ENCODE assay signal across 26 cellular contexts in genomic region chr6:101980924-101981323, GRCh38.
"Had no signal": no experiment of that assay in that cellular context is flagged by ENCODE, and none has a peak within 500 bp of the region (broad histone marks: within the 10 kb centered on the region; RNA-seq: fewer than 3 reads in every experiment).

No MANE protein-coding gene starts in this region.

- H3K9me3 ChIP-seq: body of pancreas, gastroesophageal sphincter, heart left ventricle had no signal

- H3K4me1 ChIP-seq: body of pancreas, gastroesophageal sphincter, heart left ventricle had no signal

- DNase-seq: activated B cell treated with CpG ODN at 0.5 μM for 24 hours; activated CD4-positive, alpha-beta T cell treated with anti-CD3 and anti-CD28 coated beads for 48 hours; activated CD4-positive, alpha-beta T cell treated with anti-CD3 and anti-CD28 coated beads, Interleukin-2, amount 50 U/mL, for 1 hour; activated CD4-positive, alpha-beta T cell treated with anti-CD3 and anti-CD28 coated beads, Interleukin-2, amount 50 U/mL, for 48 hours; activated CD8-positive, alpha-beta memory T cell treated with anti-CD3 and anti-CD28 coated beads for 24 hours; activated CD8-positive, alpha-beta T cell treated with anti-CD3 and anti-CD28 coated beads for 36 hours; activated effector memory CD4-positive, alpha-beta T cell treated with Interleukin-2 at 50 U/mL for 16 hours; activated gamma-delta T cell treated with Interleukin-2 at 50 U/mL for 16 hours; activated naive CD4-positive, alpha-beta T cell treated with anti-CD3 and anti-CD28 coated beads, Interleukin-2, amount 50 U/mL, for 16 hours; activated naive CD4-positive, alpha-beta T cell treated with Interleukin-2 at 50 U/mL for 16 hours; activated T-cell treated with anti-CD3 and anti-CD28 coated beads, Interleukin-2, amount 50 U/mL, for 4 hours; amygdala; aorta; body of pancreas; cortex of kidney; effector CD8-positive, alpha-beta T cell; foreskin melanocyte; heart left ventricle; T-helper 1 cell; T-helper 17 cell; T1000; WERI-Rb-1 had no signal

- H3K27ac ChIP-seq: body of pancreas, gastroesophageal sphincter, heart left ventricle, WERI-Rb-1 had no signal

- FAIRE-seq: colon, endometrium, endothelial cell of umbilical vein had no signal

- H3K4me3 ChIP-seq: body of pancreas, gastroesophageal sphincter, heart left ventricle had no signal

- H3K27me3 ChIP-seq: body of pancreas, gastroesophageal sphincter, heart left ventricle had no signal

- H3K36me3 ChIP-seq: gastroesophageal sphincter, heart left ventricle, WERI-Rb-1 had no signal
